1 cellular context compared by ENCODE assay signal in the genomic region with DNA sequence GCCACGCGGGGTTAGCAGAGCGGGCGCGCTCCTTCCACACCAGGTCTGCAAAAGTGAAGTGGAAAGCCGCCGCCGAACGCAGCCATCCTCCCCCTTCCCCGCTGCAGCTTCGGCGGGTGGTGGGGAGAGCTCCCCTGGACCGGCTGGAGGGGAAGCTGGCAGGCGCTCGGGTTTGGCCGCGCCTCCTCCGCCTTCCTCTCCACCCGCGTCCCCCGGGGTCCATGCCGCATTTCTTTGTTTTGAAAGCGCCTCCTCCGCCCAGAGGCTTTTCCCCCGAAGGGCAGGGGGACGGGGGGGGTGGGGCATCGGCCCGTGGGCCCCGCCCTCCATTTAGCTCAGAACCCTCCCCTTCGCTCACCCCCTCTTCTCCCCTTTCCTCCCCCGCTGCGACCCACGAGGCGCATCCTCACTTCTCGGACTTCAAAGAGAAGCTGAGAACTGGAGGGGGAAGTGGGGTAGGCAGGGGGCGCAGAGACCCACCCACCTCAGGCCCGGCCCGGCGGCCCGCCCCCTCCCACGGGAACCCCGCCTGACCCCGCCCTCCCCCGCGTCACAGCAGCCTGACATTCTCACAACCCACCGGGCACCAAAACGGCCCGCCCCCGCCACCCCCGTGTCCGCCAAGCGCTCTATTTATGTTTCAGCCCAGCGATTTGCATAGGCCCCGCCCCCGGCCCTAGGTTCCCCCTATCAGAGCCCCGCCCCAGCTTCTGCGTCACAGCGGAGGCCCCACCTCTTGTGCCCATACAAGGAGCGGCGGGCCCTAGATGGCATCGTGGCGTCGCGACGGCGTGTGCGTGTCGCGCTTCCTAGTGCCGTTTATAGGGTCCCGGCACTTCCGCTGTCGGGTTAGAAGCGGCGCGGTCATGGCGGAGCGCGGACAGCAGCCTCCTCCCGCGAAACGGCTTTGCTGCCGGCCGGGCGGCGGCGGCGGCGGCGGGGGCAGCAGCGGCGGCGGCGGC.
TF ChIP-seq lines count a peak whose summit lies in the region.

ZSWIM6 (plus strand) TSS at position 852 of the 962 bp plus-strand sequence; CDS start at position 867, 15 bp downstream.

TF ChIP-seq in GM12878, 131 proteins besides CTCF, POLR2A, EP300 and RAD21 (continued from another document and continues in another):
- TF ChIP-seq, protein P1, sequence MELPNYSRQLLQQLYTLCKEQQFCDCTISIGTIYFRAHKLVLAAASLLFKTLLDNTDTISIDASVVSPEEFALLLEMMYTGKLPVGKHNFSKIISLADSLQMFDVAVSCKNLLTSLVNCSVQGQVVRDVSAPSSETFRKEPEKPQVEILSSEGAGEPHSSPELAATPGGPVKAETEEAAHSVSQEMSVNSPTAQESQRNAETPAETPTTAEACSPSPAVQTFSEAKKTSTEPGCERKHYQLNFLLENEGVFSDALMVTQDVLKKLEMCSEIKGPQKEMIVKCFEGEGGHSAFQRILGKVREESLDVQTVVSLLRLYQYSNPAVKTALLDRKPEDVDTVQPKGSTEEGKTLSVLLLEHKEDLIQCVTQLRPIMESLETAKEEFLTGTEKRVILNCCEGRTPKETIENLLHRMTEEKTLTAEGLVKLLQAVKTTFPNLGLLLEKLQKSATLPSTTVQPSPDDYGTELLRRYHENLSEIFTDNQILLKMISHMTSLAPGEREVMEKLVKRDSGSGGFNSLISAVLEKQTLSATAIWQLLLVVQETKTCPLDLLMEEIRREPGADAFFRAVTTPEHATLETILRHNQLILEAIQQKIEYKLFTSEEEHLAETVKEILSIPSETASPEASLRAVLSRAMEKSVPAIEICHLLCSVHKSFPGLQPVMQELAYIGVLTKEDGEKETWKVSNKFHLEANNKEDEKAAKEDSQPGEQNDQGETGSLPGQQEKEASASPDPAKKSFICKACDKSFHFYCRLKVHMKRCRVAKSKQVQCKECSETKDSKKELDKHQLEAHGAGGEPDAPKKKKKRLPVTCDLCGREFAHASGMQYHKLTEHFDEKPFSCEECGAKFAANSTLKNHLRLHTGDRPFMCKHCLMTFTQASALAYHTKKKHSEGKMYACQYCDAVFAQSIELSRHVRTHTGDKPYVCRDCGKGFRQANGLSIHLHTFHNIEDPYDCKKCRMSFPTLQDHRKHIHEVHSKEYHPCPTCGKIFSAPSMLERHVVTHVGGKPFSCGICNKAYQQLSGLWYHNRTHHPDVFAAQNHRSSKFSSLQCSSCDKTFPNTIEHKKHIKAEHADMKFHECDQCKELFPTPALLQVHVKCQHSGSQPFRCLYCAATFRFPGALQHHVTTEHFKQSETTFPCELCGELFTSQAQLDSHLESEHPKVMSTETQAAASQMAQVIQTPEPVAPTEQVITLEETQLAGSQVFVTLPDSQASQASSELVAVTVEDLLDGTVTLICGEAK (IDR thresholded peaks at IDR 0.05; ENCODE audit: borderline replicate concordance), result peak; percentile 56; the same call in 1 of the 2 replicates
- TF ChIP-seq BHLHE40 (IDR thresholded peaks at IDR 0.05; ENCODE audit: borderline replicate concordance in 1 of 2, low read depth in 2 of 2, low read length in 1 of 2), result peak; percentile 15 to 70; a peak in 3 of 4 replicates
- peak; percentile 13 for TF ChIP-seq FOS (IDR thresholded peaks at IDR 0.05; ENCODE audit: borderline replicate concordance, extremely low read depth, insufficient read length)
- TF ChIP-seq NFIC (IDR thresholded peaks at IDR 0.05; ENCODE audit: low read depth, low read length), result no peak
- 0 out of 2 replicates have a peak, but pooled peaks have one; percentile 12 for TF ChIP-seq RFX5 (IDR thresholded peaks at IDR 0.05; ENCODE audit: low read depth, low read length)
- TF ChIP-seq, protein P2, sequence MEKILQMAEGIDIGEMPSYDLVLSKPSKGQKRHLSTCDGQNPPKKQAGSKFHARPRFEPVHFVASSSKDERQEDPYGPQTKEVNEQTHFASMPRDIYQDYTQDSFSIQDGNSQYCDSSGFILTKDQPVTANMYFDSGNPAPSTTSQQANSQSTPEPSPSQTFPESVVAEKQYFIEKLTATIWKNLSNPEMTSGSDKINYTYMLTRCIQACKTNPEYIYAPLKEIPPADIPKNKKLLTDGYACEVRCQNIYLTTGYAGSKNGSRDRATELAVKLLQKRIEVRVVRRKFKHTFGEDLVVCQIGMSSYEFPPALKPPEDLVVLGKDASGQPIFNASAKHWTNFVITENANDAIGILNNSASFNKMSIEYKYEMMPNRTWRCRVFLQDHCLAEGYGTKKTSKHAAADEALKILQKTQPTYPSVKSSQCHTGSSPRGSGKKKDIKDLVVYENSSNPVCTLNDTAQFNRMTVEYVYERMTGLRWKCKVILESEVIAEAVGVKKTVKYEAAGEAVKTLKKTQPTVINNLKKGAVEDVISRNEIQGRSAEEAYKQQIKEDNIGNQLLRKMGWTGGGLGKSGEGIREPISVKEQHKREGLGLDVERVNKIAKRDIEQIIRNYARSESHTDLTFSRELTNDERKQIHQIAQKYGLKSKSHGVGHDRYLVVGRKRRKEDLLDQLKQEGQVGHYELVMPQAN (conservative IDR thresholded peaks at IDR 0.05), result peak; percentile 64; the same call in 1 of the 2 replicates
- TF ChIP-seq IKZF1 (conservative IDR thresholded peaks at IDR 0.05), result peak; percentile 60; the same call in 1 of the 2 replicates
- peak; percentile 99 for TF ChIP-seq ZBTB33 (IDR thresholded peaks at IDR 0.05)
- peak; percentile 54; the same call in 1 of the 3 replicates for TF ChIP-seq POU2F2 (IDR thresholded peaks at IDR 0.05; ENCODE audit: borderline replicate concordance, low read depth, low read length)
- TF ChIP-seq TBL1XR1 (IDR thresholded peaks at IDR 0.05; ENCODE audit: low read depth, low read length), result peak; percentile 52; the same call in 1 of the 2 replicates
- no peak for TF ChIP-seq CHD4 (IDR thresholded peaks at IDR 0.05)
- TF ChIP-seq MEF2A (IDR thresholded peaks at IDR 0.05; ENCODE audit: insufficient read depth, low read depth, low read length), result peak; percentile 53; the same call in 1 of the 2 replicates
- TF ChIP-seq ETV6 (conservative IDR thresholded peaks at IDR 0.05 in 1 of 2, IDR thresholded peaks at IDR 0.05 in 1 of 2; ENCODE audit: borderline replicate concordance in 1 of 2, low read depth in 1 of 2), result no peak
- TF ChIP-seq EED (IDR thresholded peaks at IDR 0.05; ENCODE audit: low read depth), result no peak
- TF ChIP-seq SP1 (IDR thresholded peaks at IDR 0.05; ENCODE audit: low read depth, low read length), result peak; percentile 54
- TF ChIP-seq RB1 (IDR thresholded peaks at IDR 0.05; ENCODE audit: borderline replicate concordance), result 0 out of 2 replicates have a peak, but pooled peaks have one; percentile 16
- 0 out of 2 replicates have a peak, but pooled peaks have one; percentile 42 for TF ChIP-seq CBFB (IDR thresholded peaks at IDR 0.05; ENCODE audit: low read depth)
- peak; percentile 13; the same call in 1 of the 2 replicates for TF ChIP-seq SIN3A (IDR thresholded peaks at IDR 0.05; ENCODE audit: low read depth, low read length)
- TF ChIP-seq EGR1 (IDR thresholded peaks at IDR 0.05; ENCODE audit: borderline replicate concordance in 1 of 2, low read depth in 2 of 2, low read length in 2 of 2), result peak in 1 of 2 experiments; percentile 98; a peak in 2 of 3 replicates
- no peak for TF ChIP-seq BCL11A (IDR thresholded peaks at IDR 0.05; ENCODE audit: low read depth, low read length)
- TF ChIP-seq REST (IDR thresholded peaks at IDR 0.05; ENCODE audit: low read depth, low read length), result peak; percentile 58; the same call in 1 of the 2 replicates
- TF ChIP-seq, protein P3, sequence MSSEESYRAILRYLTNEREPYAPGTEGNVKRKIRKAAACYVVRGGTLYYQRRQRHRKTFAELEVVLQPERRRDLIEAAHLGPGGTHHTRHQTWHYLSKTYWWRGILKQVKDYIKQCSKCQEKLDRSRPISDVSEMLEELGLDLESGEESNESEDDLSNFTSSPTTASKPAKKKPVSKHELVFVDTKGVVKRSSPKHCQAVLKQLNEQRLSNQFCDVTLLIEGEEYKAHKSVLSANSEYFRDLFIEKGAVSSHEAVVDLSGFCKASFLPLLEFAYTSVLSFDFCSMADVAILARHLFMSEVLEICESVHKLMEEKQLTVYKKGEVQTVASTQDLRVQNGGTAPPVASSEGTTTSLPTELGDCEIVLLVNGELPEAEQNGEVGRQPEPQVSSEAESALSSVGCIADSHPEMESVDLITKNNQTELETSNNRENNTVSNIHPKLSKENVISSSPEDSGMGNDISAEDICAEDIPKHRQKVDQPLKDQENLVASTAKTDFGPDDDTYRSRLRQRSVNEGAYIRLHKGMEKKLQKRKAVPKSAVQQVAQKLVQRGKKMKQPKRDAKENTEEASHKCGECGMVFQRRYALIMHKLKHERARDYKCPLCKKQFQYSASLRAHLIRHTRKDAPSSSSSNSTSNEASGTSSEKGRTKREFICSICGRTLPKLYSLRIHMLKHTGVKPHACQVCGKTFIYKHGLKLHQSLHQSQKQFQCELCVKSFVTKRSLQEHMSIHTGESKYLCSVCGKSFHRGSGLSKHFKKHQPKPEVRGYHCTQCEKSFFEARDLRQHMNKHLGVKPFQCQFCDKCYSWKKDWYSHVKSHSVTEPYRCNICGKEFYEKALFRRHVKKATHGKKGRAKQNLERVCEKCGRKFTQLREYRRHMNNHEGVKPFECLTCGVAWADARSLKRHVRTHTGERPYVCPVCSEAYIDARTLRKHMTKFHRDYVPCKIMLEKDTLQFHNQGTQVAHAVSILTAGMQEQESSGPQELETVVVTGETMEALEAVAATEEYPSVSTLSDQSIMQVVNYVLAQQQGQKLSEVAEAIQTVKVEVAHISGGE (CRISPR knock-in tag; IDR thresholded peaks at IDR 0.05), result no peak
- TF ChIP-seq GABPA (IDR thresholded peaks at IDR 0.05; ENCODE audit: low read depth), result peak; percentile 72
- TF ChIP-seq SREBF1 (IDR thresholded peaks at IDR 0.05; ENCODE audit: low read length), result no peak; the same call in 1 of the 2 replicates
- TF ChIP-seq NR2F1 (conservative IDR thresholded peaks at IDR 0.05), result no peak
- peak; percentile 83 for TF ChIP-seq SMARCA5 (IDR thresholded peaks at IDR 0.05)
- TF ChIP-seq SREBF2 (IDR thresholded peaks at IDR 0.05; ENCODE audit: low read length), result no peak
- TF ChIP-seq MTA2 (IDR thresholded peaks at IDR 0.05; ENCODE audit: low read depth), result peak; percentile 17; the same call in 1 of the 2 replicates
- peak; percentile 36; the same call in 1 of the 2 replicates for TF ChIP-seq ATF7 (IDR thresholded peaks at IDR 0.05; ENCODE audit: low read depth)
- TF ChIP-seq NR2C1 (IDR thresholded peaks at IDR 0.05), result no peak
- peak; percentile 98 for TF ChIP-seq CREM (IDR thresholded peaks at IDR 0.05; ENCODE audit: low read depth)
- TF ChIP-seq LARP7 (IDR thresholded peaks at IDR 0.05), result no peak
- TF ChIP-seq SMAD5 (IDR thresholded peaks at IDR 0.05; ENCODE audit: low read depth), result peak; percentile 86; the same call in 1 of the 2 replicates
- peak; percentile 80 for TF ChIP-seq BACH1 (IDR thresholded peaks at IDR 0.05; ENCODE audit: borderline replicate concordance)
- TF ChIP-seq ZSCAN29 (IDR thresholded peaks at IDR 0.05), result peak; percentile 27; the same call in 1 of the 2 replicates
- TF ChIP-seq, protein P4, sequence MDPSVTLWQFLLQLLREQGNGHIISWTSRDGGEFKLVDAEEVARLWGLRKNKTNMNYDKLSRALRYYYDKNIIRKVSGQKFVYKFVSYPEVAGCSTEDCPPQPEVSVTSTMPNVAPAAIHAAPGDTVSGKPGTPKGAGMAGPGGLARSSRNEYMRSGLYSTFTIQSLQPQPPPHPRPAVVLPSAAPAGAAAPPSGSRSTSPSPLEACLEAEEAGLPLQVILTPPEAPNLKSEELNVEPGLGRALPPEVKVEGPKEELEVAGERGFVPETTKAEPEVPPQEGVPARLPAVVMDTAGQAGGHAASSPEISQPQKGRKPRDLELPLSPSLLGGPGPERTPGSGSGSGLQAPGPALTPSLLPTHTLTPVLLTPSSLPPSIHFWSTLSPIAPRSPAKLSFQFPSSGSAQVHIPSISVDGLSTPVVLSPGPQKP (IDR thresholded peaks at IDR 0.05; ENCODE audit: low read depth, low read length), result peak; percentile 83
- TF ChIP-seq MXI1 (IDR thresholded peaks at IDR 0.05; ENCODE audit: low read depth, low read length), result no peak
- TF ChIP-seq MTA3 (IDR thresholded peaks at IDR 0.05; ENCODE audit: borderline replicate concordance, low read length), result no peak
- TF ChIP-seq GATAD2B (conservative IDR thresholded peaks at IDR 0.05; ENCODE audit: low read depth), result peak; percentile 16; the same call in 1 of the 2 replicates
- TF ChIP-seq YY1 (IDR thresholded peaks at IDR 0.05; ENCODE audit: low read depth, low read length), result peak; percentile 91
- TF ChIP-seq POLR2AphosphoS2 (IDR thresholded peaks at IDR 0.05; ENCODE audit: low read depth, low read length), result peak; percentile 92; the same call in 1 of the 2 replicates
- TF ChIP-seq CREB1 (IDR thresholded peaks at IDR 0.05; ENCODE audit: low read depth), result peak; percentile 99
- TF ChIP-seq MEF2B (IDR thresholded peaks at IDR 0.05; ENCODE audit: partially characterized antibody, poor library complexity, severe bottlenecking), result peak; percentile 45
- TF ChIP-seq TCF12 (IDR thresholded peaks at IDR 0.05; ENCODE audit: low read depth, low read length), result peak; percentile 63; the same call in 1 of the 2 replicates
